Comparison of ENCODE assay signal across 28 cellular contexts in the genomic region with DNA sequence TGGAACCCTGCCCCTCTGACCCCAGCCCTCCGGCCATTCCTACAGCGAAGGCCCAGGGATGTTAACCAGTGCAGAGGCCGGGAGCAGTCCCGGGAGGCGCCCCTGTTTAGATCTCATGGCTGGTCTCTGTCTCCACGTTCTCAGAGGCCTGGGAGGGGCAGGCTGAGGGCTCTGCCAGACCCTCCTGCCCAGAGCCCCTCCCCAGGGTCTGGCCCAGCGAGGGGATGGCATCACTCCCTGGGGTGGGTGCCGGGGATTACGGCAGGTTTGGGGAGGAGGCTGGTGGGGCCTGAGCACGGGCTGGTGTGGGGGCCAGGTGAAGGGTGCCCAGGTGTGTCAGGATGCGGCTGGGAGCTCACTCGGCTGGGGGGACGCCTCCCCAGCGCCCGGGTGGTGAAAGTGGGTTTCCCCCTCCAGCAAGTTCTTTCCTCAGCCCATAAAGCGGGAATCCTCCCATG.
DNase-seq lines count a peak whose midpoint lies in the region; ATAC-seq, FAIRE-seq and TF ChIP-seq lines count a peak whose summit lies in the region.
"Had no signal": no experiment of that assay in that cellular context is flagged by ENCODE, and none has a peak within 500 bp of the region (broad histone marks: within the 10 kb centered on the region; RNA-seq: fewer than 3 reads in every experiment).

No MANE protein-coding gene starts in this region.

- FAIRE-seq in H54 (lab: Jason Lieb, UNC), result no peak

- no peak for TF ChIP-seq POLR2A in H54 (IDR thresholded peaks at IDR 0.05; ENCODE audit: low read depth, low read length)

- peaks cover 8% of the 10 kb centered on the region for H3K27me3 Mint-ChIP-seq in activated CD8-positive, alpha-beta memory T cell treated with anti-CD3 and anti-CD28 coated beads, Interleukin-2, amount 10 ng/mL, durations not matched to agents 7 days and 5 days
- H3K27me3 Mint-ChIP-seq in type B pancreatic cell (peaks cover 6% of the 10 kb centered on the region), Calu3 (ENCODE audit: unreplicated experiment) (peaks cover 66% of the 10 kb centered on the region)
- H3K27me3 Mint-ChIP-seq: activated B cell treated with CpG ODN at 0.5 μM for 24 hours; activated T-helper 17 cell treated with anti-CD3 and anti-CD28 coated beads, Interleukin-2, amount 50 U/mL, for 72 hours had no signal

- intact Hi-C loops in Calu3 (cut with micrococcal nuclease; ENCODE audit: unreplicated experiment), result no loop called here

- no peak for ATAC-seq in activated CD8-positive, alpha-beta memory T cell treated with anti-CD3 and anti-CD28 coated beads, Interleukin-2, amount 10 ng/mL, durations not matched to agents 7 days and 5 days
- ATAC-seq: activated naive CD4-positive, alpha-beta T cell treated with anti-CD3 and anti-CD28 coated beads, Interleukin-2, amount 50 U/mL, for 72 hours; activated T-helper 17 cell treated with anti-CD3 and anti-CD28 coated beads, Interleukin-2, amount 50 U/mL, for 72 hours; left colon; Panc1; right cardiac atrium had no signal

- TF ChIP-seq CTCF in type B pancreatic cell (conservative IDR thresholded peaks at IDR 0.05), result no peak
- no peak for TF ChIP-seq CTCF in Calu3 (IDR thresholded peaks at IDR 0.05; ENCODE audit: unreplicated experiment)

- H3K27me3 ChIP-seq in H7 (ENCODE audit: control insufficient read depth, insufficient read depth, low read length), result no peaks in the 10 kb centered on the region
- H3K27me3 ChIP-seq: uterus had no signal

- no peaks in the 10 kb centered on the region for H3K36me3 ChIP-seq in H7 (replicated peaks; ENCODE audit: control insufficient read depth, insufficient read depth, low read length)
- H3K36me3 ChIP-seq: thoracic aorta, uterus had no signal

- CTCF ChIA-PET in activated CD8-positive, alpha-beta memory T cell treated with anti-CD3 and anti-CD28 coated beads, Interleukin-2, amount 10 ng/mL, durations not matched to agents 7 days and 5 days (lab: Charles Lee), result no interaction called here
- CTCF ChIA-PET in Calu3 (lab: Charles Lee), result no interaction called here

- H3K9me3 Mint-ChIP-seq in activated CD8-positive, alpha-beta memory T cell treated with anti-CD3 and anti-CD28 coated beads, Interleukin-2, amount 10 ng/mL, durations not matched to agents 7 days and 5 days (ENCODE audit: low read depth), result no peaks in the 10 kb centered on the region
- H3K9me3 Mint-ChIP-seq in type B pancreatic cell (no peaks in the 10 kb centered on the region), Calu3 (ENCODE audit: low read depth, unreplicated experiment) (no peaks in the 10 kb centered on the region)
- H3K9me3 Mint-ChIP-seq: activated B cell treated with CpG ODN at 0.5 μM for 24 hours; activated naive CD4-positive, alpha-beta T cell treated with anti-CD3 and anti-CD28 coated beads, Interleukin-2, amount 50 U/mL, for 72 hours; activated T-helper 17 cell treated with anti-CD3 and anti-CD28 coated beads, Interleukin-2, amount 50 U/mL, for 72 hours; CD8-positive, alpha-beta memory T cell; H9 had no signal

- no peak overlapping the region for H3K27ac Mint-ChIP-seq in activated CD8-positive, alpha-beta memory T cell treated with anti-CD3 and anti-CD28 coated beads, Interleukin-2, amount 10 ng/mL, durations not matched to agents 7 days and 5 days
- no peak overlapping the region for H3K27ac Mint-ChIP-seq in type B pancreatic cell
- no peak overlapping the region for H3K27ac Mint-ChIP-seq in Calu3 (ENCODE audit: unreplicated experiment)
- H3K27ac Mint-ChIP-seq: activated B cell treated with CpG ODN at 0.5 μM for 24 hours; activated naive CD4-positive, alpha-beta T cell treated with anti-CD3 and anti-CD28 coated beads, Interleukin-2, amount 50 U/mL, for 72 hours; activated T-helper 17 cell treated with anti-CD3 and anti-CD28 coated beads, Interleukin-2, amount 50 U/mL, for 72 hours; H9 had no signal

- peaks cover 2% of the 10 kb centered on the region for H3K4me1 Mint-ChIP-seq in activated CD8-positive, alpha-beta memory T cell treated with anti-CD3 and anti-CD28 coated beads, Interleukin-2, amount 10 ng/mL, durations not matched to agents 7 days and 5 days
- peaks cover 21% of the 10 kb centered on the region for H3K4me1 Mint-ChIP-seq in type B pancreatic cell (ENCODE audit: unreplicated experiment)
- no peaks in the 10 kb centered on the region for H3K4me1 Mint-ChIP-seq in Calu3 (ENCODE audit: low read depth, unreplicated experiment)
- H3K4me1 Mint-ChIP-seq: activated B cell treated with CpG ODN at 0.5 μM for 24 hours; activated T-helper 17 cell treated with anti-CD3 and anti-CD28 coated beads, Interleukin-2, amount 50 U/mL, for 72 hours had no signal

- no peak overlapping the region for H3K4me3 Mint-ChIP-seq in activated CD8-positive, alpha-beta memory T cell treated with anti-CD3 and anti-CD28 coated beads, Interleukin-2, amount 10 ng/mL, durations not matched to agents 7 days and 5 days
- H3K4me3 Mint-ChIP-seq in type B pancreatic cell (no peak overlapping the region), Calu3 (ENCODE audit: low read depth, unreplicated experiment) (no peak overlapping the region)
- H3K4me3 Mint-ChIP-seq: activated B cell treated with CpG ODN at 0.5 μM for 24 hours; activated T-helper 17 cell treated with anti-CD3 and anti-CD28 coated beads, Interleukin-2, amount 50 U/mL, for 72 hours; CD8-positive, alpha-beta memory T cell; H9 had no signal

- no peaks in the 10 kb centered on the region for H3K36me3 Mint-ChIP-seq in activated CD8-positive, alpha-beta memory T cell treated with anti-CD3 and anti-CD28 coated beads, Interleukin-2, amount 10 ng/mL, durations not matched to agents 7 days and 5 days
- H3K36me3 Mint-ChIP-seq in type B pancreatic cell (no peaks in the 10 kb centered on the region), Calu3 (ENCODE audit: insufficient read depth, unreplicated experiment) (no peaks in the 10 kb centered on the region)
- H3K36me3 Mint-ChIP-seq: activated naive CD4-positive, alpha-beta T cell treated with anti-CD3 and anti-CD28 coated beads, Interleukin-2, amount 50 U/mL, for 72 hours; CD8-positive, alpha-beta memory T cell had no signal

- DNase-seq in activated CD8-positive, alpha-beta memory T cell treated with anti-CD3 and anti-CD28 coated beads, Interleukin-2, amount 10 ng/mL, durations not matched to agents 7 days and 5 days, result peak; percentile 32
- no peak for DNase-seq in activated CD8-positive, alpha-beta memory T cell treated with anti-CD3 and anti-CD28 coated beads for 24 hours
- DNase-seq in H7 (peak; percentile 51), islet precursor cell (peak; percentile 48), type B pancreatic cell (ENCODE audit: extremely low spot score, unreplicated experiment) (peak; percentile 62), Calu3 (no peak), H54 (ENCODE audit: insufficient read length, low spot score) (no peak), NCI-H748 (lab: John Stamatoyannopoulos, UW; ENCODE audit: unreplicated experiment) (no peak)
- DNase-seq: activated B cell treated with CpG ODN at 0.5 μM for 24 hours; activated CD4-positive, alpha-beta T cell treated with anti-CD3 and anti-CD28 coated beads, Interleukin-2, amount 50 U/mL, for 48 hours; amygdala; CD8-positive, alpha-beta memory T cell; DMS153; H9; hypothalamus; KBM-7; left colon; mesenchymal stem cell; NCI-H187 treated with DMSO at 0.1 percent for 48 hours; NCI-H2171; stimulated activated naive CD4-positive, alpha-beta T cell treated with Interleukin-2 at 50 U/mL for 16 hours; uterus had no signal

- no peak overlapping the region for H3K4me3 ChIP-seq in H7 (ENCODE audit: insufficient read depth, low read depth, low read length)
- H3K4me3 ChIP-seq: smooth muscle cell, thoracic aorta, uterus had no signal

- BruUV-seq in Calu3 (replicated peaks; lab: Mats Ljungman, UMichigan), result no TSS peak

Comparison
In these comparisons a context has a peak if more than half of its experiments do, and no peak if none do; other contexts are left out.
1. DNase-seq: peak in activated CD8-positive, alpha-beta memory T cell treated with anti-CD3 and anti-CD28 coated beads, Interleukin-2, amount 10 ng/mL, durations not matched to agents 7 days and 5 days (single experiment), H7 (single experiment), islet precursor cell (single experiment) and type B pancreatic cell (single experiment); none in activated CD8-positive, alpha-beta memory T cell treated with anti-CD3 and anti-CD28 coated beads for 24 hours (single experiment), Calu3 (single experiment), H54 (single experiment) and NCI-H748 (single experiment).